15 cellular contexts compared by ENCODE assay signal in genomic region chr16:81938331-81939163, GRCh38.
DNase-seq lines count a peak whose midpoint lies in the region; ATAC-seq, FAIRE-seq and TF ChIP-seq lines count a peak whose summit lies in the region.
"Had no signal": no experiment of that assay in that cellular context is flagged by ENCODE, and none has a peak within 500 bp of the region (broad histone marks: within the 10 kb centered on the region; RNA-seq: fewer than 3 reads in every experiment).

No MANE protein-coding gene starts in this region.

- H3K14ac ChIP-seq in neuronal stem cell (ENCODE audit: low read length): no peak overlapping the region

- H3K4me3 ChIP-seq in GM23338 (no peak overlapping the region), bronchial epithelial cell (ENCODE audit: low read depth, low read length) (no peak overlapping the region), iPS-18a (ENCODE audit: low read length) (no peak overlapping the region), neuronal stem cell (ENCODE audit: low read length in 2 of 2) (no peak overlapping the region), right atrium auricular region (no peak overlapping the region)

- no peaks in the 10 kb centered on the region for H4K20me1 ChIP-seq in GM23338 (replicated peaks; ENCODE audit: insufficient read depth)

- H3K4me1 ChIP-seq in GM23338 (ENCODE audit: insufficient read depth) (peaks cover 37% of the 10 kb centered on the region), iPS-18a (ENCODE audit: control insufficient read depth, low read depth, low read length) (peaks cover 57% of the 10 kb centered on the region), neuronal stem cell (ENCODE audit: control insufficient read depth in 2 of 2, insufficient read depth in 1 of 2, low read depth in 1 of 2, low read length in 2 of 2) (peaks cover 12 to 20% of the 10 kb centered on the region in 2 donors), right atrium auricular region (no peaks in the 10 kb centered on the region)

- H3K9me3 Mint-ChIP-seq in GM23338: no peaks in the 10 kb centered on the region
- no peaks in the 10 kb centered on the region for H3K9me3 Mint-ChIP-seq in activated CD4-positive, alpha-beta T cell treated with anti-CD3 and anti-CD28 coated beads for 36 hours (ENCODE audit: low read depth)
- H3K9me3 Mint-ChIP-seq: CD4-positive, alpha-beta memory T cell; HFFc6 had no signal

- H3K9ac ChIP-seq in iPS-18a (ENCODE audit: low read length): peak overlapping the region; percentile 1
- H3K9ac ChIP-seq in neuronal stem cell (ENCODE audit: low read depth, low read length, poor library complexity): peak overlapping the region; percentile 1

- DNase-seq in GM23338 (ENCODE audit: low spot score): no peak
- DNase-seq in bronchial epithelial cell (ENCODE audit: low read depth): peak; percentile 45
- no peak for DNase-seq in neuronal stem cell (ENCODE audit: low spot score)
- no peak for DNase-seq in SHP77 (lab: John Stamatoyannopoulos, UW)
- no peak for DNase-seq in right atrium auricular region (ENCODE audit: low spot score)
- DNase-seq in activated CD4-positive, alpha-beta T cell treated with anti-CD3 and anti-CD28 coated beads for 36 hours: no peak
- DNase-seq: CD4-positive, alpha-beta memory T cell; DND-41; GDM1; GOT3; HFFc6; Karpas-422; MM.1S had no signal

- H3K4me1 Mint-ChIP-seq in GM23338: peaks cover 51% of the 10 kb centered on the region
- no peaks in the 10 kb centered on the region for H3K4me1 Mint-ChIP-seq in activated CD4-positive, alpha-beta T cell treated with anti-CD3 and anti-CD28 coated beads for 36 hours
- H3K4me1 Mint-ChIP-seq: B cell; CD4-positive, alpha-beta memory T cell had no signal

- 100% methylated on average over 2 of the region's 17 CpGs; no CpG with 5 or more reads in 1 of the 2 donors for WGBS in neuronal stem cell (ENCODE audit: extremely low coverage in 2 of 2, insufficient read length in 2 of 2, insufficient replicate concordance in 1 of 2), 2 donors

- H3K27ac ChIP-seq in GM23338 (ENCODE audit: low read depth) (no peak overlapping the region), iPS-18a (ENCODE audit: low read length) (no peak overlapping the region), neuronal stem cell (replicated peaks; ENCODE audit: low read length) (no peak overlapping the region), right atrium auricular region (no peak overlapping the region)

- H3K4me3 Mint-ChIP-seq in GM23338: no peak overlapping the region
- H3K4me3 Mint-ChIP-seq in activated CD4-positive, alpha-beta T cell treated with anti-CD3 and anti-CD28 coated beads for 36 hours: no peak overlapping the region
- H3K4me3 Mint-ChIP-seq: B cell; CD4-positive, alpha-beta memory T cell; HFFc6 had no signal

- H3K36me3 ChIP-seq in GM23338 (ENCODE audit: insufficient read depth) (no peaks in the 10 kb centered on the region), bronchial epithelial cell (ENCODE audit: control insufficient read depth, insufficient read depth, low read length) (no peaks in the 10 kb centered on the region), iPS-18a (ENCODE audit: control insufficient read depth, low read depth, low read length) (no peaks in the 10 kb centered on the region), neuronal stem cell (replicated peaks in 1 of 2; ENCODE audit: control insufficient read depth in 2 of 2, insufficient read depth in 2 of 2, low read length in 2 of 2) (no peaks in the 10 kb centered on the region), right atrium auricular region (peaks cover 5% of the 10 kb centered on the region)

- H4K91ac ChIP-seq in neuronal stem cell (ENCODE audit: low read depth, low read length, poor library complexity): no peak overlapping the region

- no peak overlapping the region for H2BK5ac ChIP-seq in neuronal stem cell (ENCODE audit: low read length)

- peak overlapping the region; percentile 87 for H3K27ac Mint-ChIP-seq in GM23338
- H3K27ac Mint-ChIP-seq in activated CD4-positive, alpha-beta T cell treated with anti-CD3 and anti-CD28 coated beads for 36 hours: no peak overlapping the region
- H3K27ac Mint-ChIP-seq: B cell, HFFc6 had no signal

- H2BK12ac ChIP-seq in neuronal stem cell (ENCODE audit: low read length): no peak overlapping the region

- no peak overlapping the region for H2BK15ac ChIP-seq in neuronal stem cell (ENCODE audit: low read length)

- TF ChIP-seq CTCF in GM23338 (conservative IDR thresholded peaks at IDR 0.05; ENCODE audit: low read depth in 2 of 2) (no peak), bronchial epithelial cell (IDR thresholded peaks at IDR 0.05; ENCODE audit: insufficient read depth, low read length, severe bottlenecking) (no peak), right atrium auricular region (IDR thresholded peaks at IDR 0.05) (no peak)

- no peaks in the 10 kb centered on the region for H3K79me2 ChIP-seq in GM23338 (replicated peaks; ENCODE audit: insufficient read depth)

- H3K4ac ChIP-seq in neuronal stem cell (ENCODE audit: low read length): no peak overlapping the region

- no peaks in the 10 kb centered on the region for H3K79me1 ChIP-seq in neuronal stem cell (ENCODE audit: low read depth, low read length)

- H3K36me3 Mint-ChIP-seq in GM23338 (ENCODE audit: low read depth): no peaks in the 10 kb centered on the region
- H3K36me3 Mint-ChIP-seq in activated CD4-positive, alpha-beta T cell treated with anti-CD3 and anti-CD28 coated beads for 36 hours (ENCODE audit: low read depth): no peaks in the 10 kb centered on the region
- H3K36me3 Mint-ChIP-seq: CD4-positive, alpha-beta memory T cell had no signal

- peaks cover 9% of the 10 kb centered on the region for H3K27me3 Mint-ChIP-seq in GM23338 (ENCODE audit: insufficient read depth, low read depth, poor library complexity)
- no peaks in the 10 kb centered on the region for H3K27me3 Mint-ChIP-seq in activated CD4-positive, alpha-beta T cell treated with anti-CD3 and anti-CD28 coated beads for 36 hours
- H3K27me3 Mint-ChIP-seq: B cell; CD4-positive, alpha-beta memory T cell had no signal

- H4K8ac ChIP-seq in neuronal stem cell (ENCODE audit: low read depth, low read length): no peak overlapping the region

- H3K9me3 ChIP-seq in iPS-18a (ENCODE audit: control insufficient read depth, low read depth, low read length) (no peaks in the 10 kb centered on the region), neuronal stem cell (replicated peaks in 1 of 2; ENCODE audit: control insufficient read depth in 2 of 2, insufficient read depth in 1 of 2, low read depth in 1 of 2, low read length in 2 of 2) (no peaks in the 10 kb centered on the region), right atrium auricular region (no peaks in the 10 kb centered on the region)

- FAIRE-seq in bronchial epithelial cell (lab: Jason Lieb, UNC): peak; percentile 58

- peak overlapping the region; percentile 53; the same call in 1 of the 2 replicates for H3K4me2 ChIP-seq in GM23338
- H3K4me2 ChIP-seq in neuronal stem cell (ENCODE audit: insufficient read depth, low read length, poor library complexity, severe bottlenecking): no peak overlapping the region

- no peak overlapping the region for H3K18ac ChIP-seq in neuronal stem cell (ENCODE audit: low read length)

- no peak overlapping the region for H2AFZ ChIP-seq in GM23338
- H2AFZ ChIP-seq in neuronal stem cell (ENCODE audit: low read length): no peak overlapping the region

- intact Hi-C loops in activated CD4-positive, alpha-beta T cell treated with anti-CD3 and anti-CD28 coated beads for 36 hours (cut with DNase I, micrococcal nuclease): no loop called here

- POLR2A ChIA-PET in activated CD4-positive, alpha-beta T cell treated with anti-CD3 and anti-CD28 coated beads for 36 hours (lab: Charles Lee): no interaction called here

- no peaks in the 10 kb centered on the region for H3K9me2 ChIP-seq in GM23338 (ENCODE audit: insufficient read depth)

- no peak overlapping the region for H3K23ac ChIP-seq in neuronal stem cell (ENCODE audit: low read depth, low read length, poor library complexity)

- no peak for ATAC-seq in GM23338
- ATAC-seq in activated CD4-positive, alpha-beta T cell treated with anti-CD3 and anti-CD28 coated beads for 36 hours: no peak

- CTCF ChIA-PET in activated CD4-positive, alpha-beta T cell treated with anti-CD3 and anti-CD28 coated beads for 36 hours (lab: Charles Lee): interaction anchor here (3.7 kb wide), 1 partner anchor 292 kb away, joined by 20 read pairs; no protein-coding TSS in a partner anchor

- H2BK120ac ChIP-seq in neuronal stem cell (ENCODE audit: low read depth, low read length): no peak overlapping the region

- no peaks in the 10 kb centered on the region for H3F3A ChIP-seq in GM23338 (replicated peaks; ENCODE audit: low read depth)

- no peak overlapping the region for H2AK5ac ChIP-seq in neuronal stem cell (ENCODE audit: low read depth, low read length)

- H3K27me3 ChIP-seq in GM23338 (ENCODE audit: insufficient read depth): no peaks in the 10 kb centered on the region
- no peaks in the 10 kb centered on the region for H3K27me3 ChIP-seq in bronchial epithelial cell (ENCODE audit: control insufficient read depth, insufficient read depth, low read length)
- peaks cover 3% of the 10 kb centered on the region for H3K27me3 ChIP-seq in iPS-18a (ENCODE audit: control insufficient read depth, insufficient read depth, low read length)
- H3K27me3 ChIP-seq in neuronal stem cell (ENCODE audit: control insufficient read depth in 3 of 3, insufficient read depth in 3 of 3, low read depth in 1 of 3, low read length in 3 of 3): peaks cover 0 to 7% (median 0%) of the 10 kb centered on the region in 3 experiments
- no peaks in the 10 kb centered on the region for H3K27me3 ChIP-seq in right atrium auricular region
